In the genomic region with DNA sequence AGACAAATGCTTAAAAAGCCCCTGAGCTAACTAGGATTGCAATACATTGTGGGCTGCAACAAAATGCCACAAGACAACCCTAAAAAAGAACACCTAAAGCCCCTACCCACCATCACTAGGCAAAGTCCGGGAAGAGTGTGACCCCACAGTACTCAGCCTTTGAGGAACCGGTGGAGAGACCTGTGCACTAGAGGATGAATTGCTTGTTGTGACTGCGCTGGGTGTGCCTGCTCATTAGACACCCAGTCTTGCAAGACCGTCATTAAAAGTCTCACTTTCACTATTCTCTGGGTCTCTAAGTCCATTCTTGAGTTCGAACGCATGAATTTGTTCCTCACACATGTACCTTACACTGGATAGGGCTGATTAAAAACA, we compare ENCODE assay signal across 27 cellular contexts.
"Had no signal": no experiment of that assay in that cellular context is flagged by ENCODE, and none has a peak within 500 bp of the region (broad histone marks: within the 10 kb centered on the region; RNA-seq: fewer than 3 reads in every experiment).

No MANE protein-coding gene starts in this region.

- H3K4me1 ChIP-seq: ascending aorta, breast epithelium had no signal

- H3K4me3 ChIP-seq: ascending aorta, breast epithelium, coronary artery, dorsolateral prefrontal cortex had no signal

- H3K27ac ChIP-seq: ascending aorta, breast epithelium, coronary artery, dorsolateral prefrontal cortex had no signal

- ATAC-seq: activated CD4-positive, alpha-beta T cell treated with anti-CD3 and anti-CD28 coated beads for 36 hours; activated naive CD4-positive, alpha-beta T cell treated with anti-CD3 and anti-CD28 coated beads, Interleukin-2, amount 50 U/mL, for 72 hours; activated T-cell treated with anti-CD3 and anti-CD28 coated beads, Interleukin-2, amount 50 U/mL, for 72 hours; T-helper 17 cell had no signal

- H3K27me3 ChIP-seq: ascending aorta, breast epithelium had no signal

- H3K36me3 ChIP-seq: ascending aorta, breast epithelium had no signal

- H3K9me3 ChIP-seq: ascending aorta had no signal

- FAIRE-seq: frontal cortex had no signal

- DNase-seq: activated CD4-positive, alpha-beta memory T cell treated with anti-CD3 and anti-CD28 coated beads, Interleukin-2, amount 10 ng/mL, durations not matched to agents 7 days and 5 days; activated CD4-positive, alpha-beta T cell treated with anti-CD3 and anti-CD28 coated beads for 36 hours; activated CD4-positive, alpha-beta T cell treated with anti-CD3 and anti-CD28 coated beads, Interleukin-2, amount 10 ng/mL, durations not matched to agents 7 days and 5 days; activated CD4-positive, alpha-beta T cell treated with anti-CD3 and anti-CD28 coated beads, Interleukin-2, amount 50 U/mL, for 4 hours; activated CD4-positive, CD25-positive, alpha-beta regulatory T cell; activated CD4-positive, CD25-positive, alpha-beta regulatory T cell treated with anti-CD3 and anti-CD28 coated beads, Interleukin-2, amount 50 U/mL, for 72 hours; activated CD8-positive, alpha-beta memory T cell treated with anti-CD3 and anti-CD28 coated beads, Interleukin-2, amount 50 U/mL, for 48 hours; activated gamma-delta T cell; activated naive CD4-positive, alpha-beta T cell; activated naive CD4-positive, alpha-beta T cell treated with anti-CD3 and anti-CD28 coated beads, Interleukin-2, amount 10 ng/mL, durations not matched to agents 7 days and 5 days; activated naive CD8-positive, alpha-beta T cell treated with anti-CD3 and anti-CD28 coated beads, Interleukin-2, amount 10 ng/mL, durations not matched to agents 7 days and 5 days; activated T-cell treated with anti-CD3 and anti-CD28 coated beads for 4 hours; activated T-cell treated with anti-CD3 and anti-CD28 coated beads, Interleukin-2, amount 50 U/mL, for 24 hours; activated T-cell treated with anti-CD3 and anti-CD28 coated beads, Interleukin-2, amount 50 U/mL, for 72 hours; dorsolateral prefrontal cortex; effector memory CD4-positive, alpha-beta T cell; endodermal cell; foreskin fibroblast; head of caudate nucleus; T-helper 1 cell; T-helper 17 cell; T1000 had no signal
